In the genomic region with DNA sequence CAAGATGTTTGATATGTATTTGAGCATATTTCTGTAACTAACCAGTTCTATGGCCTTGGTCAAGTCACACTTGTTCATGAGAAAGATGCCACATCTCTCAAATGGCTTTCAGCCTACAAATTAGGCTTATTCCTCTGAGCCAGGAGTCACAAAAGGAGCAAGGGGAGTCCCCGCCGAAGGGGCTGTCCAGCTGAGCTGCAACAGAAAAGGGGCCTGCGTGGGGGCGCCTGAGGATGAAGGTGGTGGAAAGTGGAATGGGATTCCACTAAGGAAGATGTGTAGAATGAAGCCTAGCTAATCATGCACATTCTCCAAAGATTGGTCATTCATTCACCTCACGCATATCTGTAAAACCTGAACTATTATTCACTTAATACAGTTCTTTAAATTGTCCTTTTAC, we compare ENCODE assay signal across 25 cellular contexts. TPM values are rescaled to one million over a fixed set of nuclear protein-coding genes. Genes with fewer than 3 reads are reported as not detected.
"Had no signal": no experiment of that assay in that cellular context is flagged by ENCODE, and none has a peak within 500 bp of the region (broad histone marks: within the 10 kb centered on the region; RNA-seq: fewer than 3 reads in every experiment).

No MANE protein-coding gene starts in this region.

- H3K9me3 Mint-ChIP-seq: effector memory CD8-positive, alpha-beta T cell had no signal

- H3K27ac Mint-ChIP-seq: dendritic cell treated with granulocyte-macrophage colony-stimulating factor and Interleukin-4, amounts not matched to agents 40 ng/mL and 50 ng/mL, for 4 days; effector memory CD8-positive, alpha-beta T cell had no signal

- DNase-seq: colonic mucosa; cortex of kidney; effector CD8-positive, alpha-beta T cell; effector memory CD8-positive, alpha-beta T cell; esophagus squamous epithelium; foreskin fibroblast; foreskin melanocyte; gastrocnemius medialis; glutamatergic neuron; head of caudate nucleus; heart right ventricle; hippocampal formation; left cardiac atrium; left lung; left ventricle myocardium superior; lower lobe of right lung; mesenchymal stem cell; midbrain; naive thymus-derived CD4-positive, alpha-beta T cell had no signal

- H3K36me3 Mint-ChIP-seq: naive thymus-derived CD4-positive, alpha-beta T cell had no signal

- H3K4me3 Mint-ChIP-seq: dendritic cell treated with granulocyte-macrophage colony-stimulating factor and Interleukin-4, amounts not matched to agents 40 ng/mL and 50 ng/mL, for 4 days; effector memory CD8-positive, alpha-beta T cell; naive thymus-derived CD4-positive, alpha-beta T cell had no signal

- ATAC-seq: effector memory CD8-positive, alpha-beta T cell; gastrocnemius medialis; heart right ventricle; left cardiac atrium; left lung; left ventricle myocardium superior; lower lobe of right lung; naive thymus-derived CD4-positive, alpha-beta T cell had no signal

RNA-seq across cellular contexts. Expression of gene ALDH1L1, which starts 19.1 kb away (rescaled TPM):
- total RNA-seq: dermis microvascular lymphatic vessel endothelial cell; endothelial cell of umbilical vein; glomerular endothelial cell; lung microvascular endothelial cell; mononuclear cell; naive thymus-derived CD4-positive, alpha-beta T cell had no signal
